Comparison of ENCODE assay signal across 1 cellular context in the genomic region with DNA sequence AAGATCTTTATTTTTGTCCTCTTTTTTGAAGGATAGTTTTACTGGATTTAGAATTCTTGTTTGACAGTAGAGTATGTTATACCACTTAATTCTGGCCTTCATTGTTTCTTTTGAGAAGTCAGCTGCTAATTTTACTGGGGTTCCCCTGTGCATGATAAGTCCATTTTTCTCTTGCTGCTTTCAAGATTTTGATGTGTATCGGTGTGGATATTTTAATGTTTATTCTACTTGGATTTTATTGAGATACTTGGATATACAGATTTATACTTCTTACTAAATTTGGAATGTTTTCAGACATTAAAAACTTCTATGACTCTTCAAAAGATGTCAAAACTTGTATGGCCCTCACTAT.
TF ChIP-seq lines count a peak whose summit lies in the region.

No MANE protein-coding gene starts in this region.

TF ChIP-seq in GM23338, 12 proteins besides CTCF, POLR2A, EP300 and RAD21 (continued from another document):
- TF ChIP-seq, protein P1, sequence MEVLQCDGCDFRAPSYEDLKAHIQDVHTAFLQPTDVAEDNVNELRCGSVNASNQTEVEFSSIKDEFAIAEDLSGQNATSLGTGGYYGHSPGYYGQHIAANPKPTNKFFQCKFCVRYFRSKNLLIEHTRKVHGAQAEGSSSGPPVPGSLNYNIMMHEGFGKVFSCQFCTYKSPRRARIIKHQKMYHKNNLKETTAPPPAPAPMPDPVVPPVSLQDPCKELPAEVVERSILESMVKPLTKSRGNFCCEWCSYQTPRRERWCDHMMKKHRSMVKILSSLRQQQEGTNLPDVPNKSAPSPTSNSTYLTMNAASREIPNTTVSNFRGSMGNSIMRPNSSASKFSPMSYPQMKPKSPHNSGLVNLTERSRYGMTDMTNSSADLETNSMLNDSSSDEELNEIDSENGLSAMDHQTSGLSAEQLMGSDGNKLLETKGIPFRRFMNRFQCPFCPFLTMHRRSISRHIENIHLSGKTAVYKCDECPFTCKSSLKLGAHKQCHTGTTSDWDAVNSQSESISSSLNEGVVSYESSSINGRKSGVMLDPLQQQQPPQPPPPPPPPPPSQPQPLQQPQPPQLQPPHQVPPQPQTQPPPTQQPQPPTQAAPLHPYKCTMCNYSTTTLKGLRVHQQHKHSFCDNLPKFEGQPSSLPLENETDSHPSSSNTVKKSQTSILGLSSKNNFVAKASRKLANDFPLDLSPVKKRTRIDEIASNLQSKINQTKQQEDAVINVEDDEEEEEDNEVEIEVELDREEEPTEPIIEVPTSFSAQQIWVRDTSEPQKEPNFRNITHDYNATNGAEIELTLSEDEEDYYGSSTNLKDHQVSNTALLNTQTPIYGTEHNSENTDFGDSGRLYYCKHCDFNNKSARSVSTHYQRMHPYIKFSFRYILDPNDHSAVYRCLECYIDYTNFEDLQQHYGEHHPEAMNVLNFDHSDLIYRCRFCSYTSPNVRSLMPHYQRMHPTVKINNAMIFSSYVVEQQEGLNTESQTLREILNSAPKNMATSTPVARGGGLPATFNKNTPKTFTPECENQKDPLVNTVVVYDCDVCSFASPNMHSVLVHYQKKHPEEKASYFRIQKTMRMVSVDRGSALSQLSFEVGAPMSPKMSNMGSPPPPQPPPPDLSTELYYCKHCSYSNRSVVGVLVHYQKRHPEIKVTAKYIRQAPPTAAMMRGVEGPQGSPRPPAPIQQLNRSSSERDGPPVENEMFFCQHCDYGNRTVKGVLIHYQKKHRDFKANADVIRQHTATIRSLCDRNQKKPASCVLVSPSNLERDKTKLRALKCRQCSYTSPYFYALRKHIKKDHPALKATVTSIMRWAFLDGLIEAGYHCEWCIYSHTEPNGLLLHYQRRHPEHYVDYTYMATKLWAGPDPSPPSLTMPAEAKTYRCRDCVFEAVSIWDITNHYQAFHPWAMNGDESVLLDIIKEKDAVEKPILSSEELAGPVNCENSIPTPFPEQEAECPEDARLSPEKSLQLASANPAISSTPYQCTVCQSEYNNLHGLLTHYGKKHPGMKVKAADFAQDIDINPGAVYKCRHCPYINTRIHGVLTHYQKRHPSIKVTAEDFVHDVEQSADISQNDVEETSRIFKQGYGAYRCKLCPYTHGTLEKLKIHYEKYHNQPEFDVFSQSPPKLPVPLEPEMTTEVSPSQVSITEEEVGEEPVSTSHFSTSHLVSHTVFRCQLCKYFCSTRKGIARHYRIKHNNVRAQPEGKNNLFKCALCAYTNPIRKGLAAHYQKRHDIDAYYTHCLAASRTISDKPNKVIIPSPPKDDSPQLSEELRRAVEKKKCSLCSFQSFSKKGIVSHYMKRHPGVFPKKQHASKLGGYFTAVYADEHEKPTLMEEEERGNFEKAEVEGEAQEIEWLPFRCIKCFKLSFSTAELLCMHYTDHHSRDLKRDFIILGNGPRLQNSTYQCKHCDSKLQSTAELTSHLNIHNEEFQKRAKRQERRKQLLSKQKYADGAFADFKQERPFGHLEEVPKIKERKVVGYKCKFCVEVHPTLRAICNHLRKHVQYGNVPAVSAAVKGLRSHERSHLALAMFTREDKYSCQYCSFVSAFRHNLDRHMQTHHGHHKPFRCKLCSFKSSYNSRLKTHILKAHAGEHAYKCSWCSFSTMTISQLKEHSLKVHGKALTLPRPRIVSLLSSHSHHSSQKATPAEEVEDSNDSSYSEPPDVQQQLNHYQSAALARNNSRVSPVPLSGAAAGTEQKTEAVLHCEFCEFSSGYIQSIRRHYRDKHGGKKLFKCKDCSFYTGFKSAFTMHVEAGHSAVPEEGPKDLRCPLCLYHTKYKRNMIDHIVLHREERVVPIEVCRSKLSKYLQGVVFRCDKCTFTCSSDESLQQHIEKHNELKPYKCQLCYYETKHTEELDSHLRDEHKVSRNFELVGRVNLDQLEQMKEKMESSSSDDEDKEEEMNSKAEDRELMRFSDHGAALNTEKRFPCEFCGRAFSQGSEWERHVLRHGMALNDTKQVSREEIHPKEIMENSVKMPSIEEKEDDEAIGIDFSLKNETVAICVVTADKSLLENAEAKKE (CRISPR knock-in tag; IDR thresholded peaks at IDR 0.05) = no peak
- TF ChIP-seq ZNF114 (CRISPR knock-in tag; IDR thresholded peaks at IDR 0.05) = no peak
